8 cellular contexts compared by ENCODE assay signal in genomic region chr10:70381491-70382421, GRCh38. TPM values are rescaled to one million over a fixed set of nuclear protein-coding genes. Genes with fewer than 3 reads are reported as not detected.
DNase-seq lines count a peak whose midpoint lies in the region; ATAC-seq and TF ChIP-seq lines count a peak whose summit lies in the region.

No MANE protein-coding gene starts in this region.

- peak overlapping the region; percentile 87 for H2AFZ ChIP-seq in SK-N-SH (ENCODE audit: low read depth)

- CTCF ChIA-PET in SK-N-SH (lab: Yijun Ruan, JAX): interaction anchor here (0.8 to 3.8 kb wide), 10 partner anchors 17 to 189 kb away, joined by 3 to 33 read pairs (median 4); no protein-coding TSS in a partner anchor

- H3K27ac ChIP-seq in SK-N-SH (ENCODE audit: low read depth in 2 of 2, low read length in 1 of 2): peak overlapping the region; percentile 38 to 89

- peak overlapping the region; percentile 77 for H3K9ac ChIP-seq in SK-N-SH

- H3K79me2 ChIP-seq in SK-N-SH (ENCODE audit: insufficient read depth): peaks cover 8% of the 10 kb centered on the region; the same call in 1 of the 2 replicates

- DNase-seq in DMS114 treated with DMSO at 0.1 percent for 48 hours (lab: John Stamatoyannopoulos, UW; ENCODE audit: unreplicated experiment): peak; percentile 19
- peak; percentile 67 for DNase-seq in HK-2 (ENCODE audit: unreplicated experiment)
- peak; percentile 92 for DNase-seq in SK-N-SH
- peak; percentile 76 for DNase-seq in cerebellum (ENCODE audit: low spot score)
- no peak for DNase-seq in kidney epithelial cell (ENCODE audit: low read depth)
- DNase-seq in stimulated activated CD4-positive, alpha-beta T cell treated with anti-CD3 and anti-CD28 coated beads, Interleukin-15, amount 100 ng/mL, for 48 hours (ENCODE audit: low read depth in 2 of 2): peak; percentile 11 to 12
- DNase-seq in mesenteric fat pad (ENCODE audit: low spot score): no peak

- H3K4me3 ChIP-seq in SK-N-SH (ENCODE audit: low read depth in 2 of 2, low read length in 1 of 2) (peak overlapping the region; percentile 89 to 96), kidney epithelial cell (ENCODE audit: low read depth, low read length) (peak overlapping the region; percentile 54)

- POLR2A ChIA-PET in SK-N-SH (lab: Yijun Ruan, JAX): interaction anchor here (1.1 to 1.5 kb wide), 4 partner anchors 18 to 235 kb away, joined by 3 to 10 read pairs (median 5); partner anchors contain the start of genes EIF4EBP2, SAR1A and TYSND1

- TF ChIP-seq CTCF in SK-N-SH (IDR thresholded peaks at IDR 0.05): 0 out of 2 replicates have a peak, but pooled peaks have one; percentile 31
- peak; percentile 3 for TF ChIP-seq CTCF in kidney epithelial cell (IDR thresholded peaks at IDR 0.05; ENCODE audit: insufficient read depth, low read length, poor library complexity, severe bottlenecking)

- H3K36me3 ChIP-seq in SK-N-SH (replicated peaks in 1 of 2; ENCODE audit: control insufficient read depth in 1 of 2, insufficient read depth in 2 of 2, low read length in 1 of 2) (no peaks in the 10 kb centered on the region), kidney epithelial cell (ENCODE audit: control insufficient read depth, insufficient read depth, low read length) (no peaks in the 10 kb centered on the region)

- TF ChIP-seq EP300 in SK-N-SH (IDR thresholded peaks at IDR 0.05; ENCODE audit: borderline replicate concordance in 1 of 2, low read depth in 1 of 2, low read length in 1 of 2): no peak

- H3K4me2 ChIP-seq in SK-N-SH: peak overlapping the region; percentile 99

- H3K4me1 ChIP-seq in SK-N-SH (ENCODE audit: control insufficient read depth in 1 of 2, insufficient read depth in 2 of 2, low read depth in 1 of 2, low read length in 1 of 2): peaks cover 11 to 20% of the 10 kb centered on the region in 2 experiments; a peak in 3 of 4 replicates

- peaks cover 22% of the 10 kb centered on the region for H3F3A ChIP-seq in SK-N-SH (replicated peaks; ENCODE audit: insufficient read depth)

- H3K9me3 ChIP-seq in SK-N-SH: no peaks in the 10 kb centered on the region

- WGBS in SK-N-SH (ENCODE audit: low lambda C conversion rate): 13% methylated on average over 39 of the region's 61 CpGs

- no peaks in the 10 kb centered on the region for H3K9me2 ChIP-seq in SK-N-SH

- peak; percentile 7 for ATAC-seq in GM19468 (IDR thresholded peaks at IDR 0.05; ENCODE audit: extremely low read depth, unreplicated experiment)

- no peaks in the 10 kb centered on the region for H4K20me1 ChIP-seq in SK-N-SH (ENCODE audit: insufficient read depth)

- H3K27me3 ChIP-seq in SK-N-SH (ENCODE audit: insufficient read depth): no peaks in the 10 kb centered on the region
- no peaks in the 10 kb centered on the region for H3K27me3 ChIP-seq in kidney epithelial cell (ENCODE audit: control insufficient read depth, insufficient read depth, low read length)

- TF ChIP-seq RAD21 in SK-N-SH (IDR thresholded peaks at IDR 0.05; ENCODE audit: low read length): no peak

TF ChIP-seq in SK-N-SH, 30 proteins besides CTCF, POLR2A, EP300 and RAD21:
- no peak for TF ChIP-seq USF1 (IDR thresholded peaks at IDR 0.05; ENCODE audit: borderline replicate concordance, low read depth)
- no peak for TF ChIP-seq FOXM1 (IDR thresholded peaks at IDR 0.05; ENCODE audit: low read depth)
- TF ChIP-seq MXI1 (IDR thresholded peaks at IDR 0.05; ENCODE audit: low read depth, low read length): peak; percentile 79
- no peak for TF ChIP-seq USF2 (IDR thresholded peaks at IDR 0.05; ENCODE audit: borderline replicate concordance, low read depth, low read length)
- TF ChIP-seq MAX (IDR thresholded peaks at IDR 0.05; ENCODE audit: low read depth): peak; percentile 57

RNA-seq across cellular contexts. Expression of gene LRRC20, which starts 0.7 kb away (rescaled TPM):
- 27.7 and 28.9 TPM in 2 replicates for polyA plus RNA-seq in SK-N-SH (2012; rRNA removed)
- polyA plus RNA-seq in SK-N-SH (2012; cell fraction: cytosol; rRNA removed): 13.8 and 23.4 TPM in 2 replicates
- polyA plus RNA-seq in SK-N-SH (2012; cell fraction: nucleus; rRNA removed): 20.3 and 23.6 TPM in 2 replicates
- total RNA-seq in cerebellum (9.5 TPM), kidney epithelial cell (37.9 and 72.1 TPM in 2 replicates), mesenteric fat pad (1.9 TPM)

RNA-seq across cellular contexts. Expression of gene EIF4EBP2, which starts 22.2 kb away (rescaled TPM):
- 9.9 and 12.7 TPM in 2 replicates for polyA plus RNA-seq in SK-N-SH (2012; rRNA removed)
- polyA plus RNA-seq in SK-N-SH (2012; cell fraction: cytosol; rRNA removed): 15.5 and 15.7 TPM in 2 replicates
- polyA plus RNA-seq in SK-N-SH (2012; cell fraction: nucleus; rRNA removed): 5.9 and 9.9 TPM in 2 replicates
- total RNA-seq in cerebellum (63.2 TPM), kidney epithelial cell (33.5 and 34.3 TPM in 2 replicates), mesenteric fat pad (137 TPM)

RNA-seq across cellular contexts. Expression of gene NODAL, which starts 59.7 kb away (rescaled TPM):
- polyA plus RNA-seq in SK-N-SH (2012; rRNA removed): not detected in 2 replicates
- not detected in 2 replicates for polyA plus RNA-seq in SK-N-SH (2012; cell fraction: cytosol; rRNA removed)
- polyA plus RNA-seq in SK-N-SH (2012; cell fraction: nucleus; rRNA removed): not detected in 2 replicates
- 1.00 TPM for total RNA-seq in cerebellum
- total RNA-seq in kidney epithelial cell: 0.08 and 0.14 TPM in 2 replicates
- not detected for total RNA-seq in mesenteric fat pad

Comparison
In these comparisons a context has a peak if more than half of its experiments do, and no peak if none do; other contexts are left out.
1. DNase-seq: peak in DMS114 treated with DMSO at 0.1 percent for 48 hours (single experiment), HK-2 (single experiment), SK-N-SH (single experiment), cerebellum (single experiment) and stimulated activated CD4-positive, alpha-beta T cell treated with anti-CD3 and anti-CD28 coated beads, Interleukin-15, amount 100 ng/mL, for 48 hours (2 of 2); none in kidney epithelial cell (single experiment) and mesenteric fat pad (single experiment).